In genomic region chr7:26245150-26245549, GRCh38 we compare ENCODE assay signal across 29 cellular contexts.
"Had no signal": no experiment of that assay in that cellular context is flagged by ENCODE, and none has a peak within 500 bp of the region (broad histone marks: within the 10 kb centered on the region; RNA-seq: fewer than 3 reads in every experiment).

No MANE protein-coding gene starts in this region.

- H3K4me1 Mint-ChIP-seq: neural crest cell; stimulated activated effector memory CD8-positive, alpha-beta T cell treated with anti-CD3 and anti-CD28 coated beads, Interleukin-12 subunit alpha, Interleukin-12 subunit beta, amount 100 ng/mL, for 72 hours; stimulated activated naive B cell treated with anti-CD40 and anti-IgM and Interleukin-4, amounts not matched to agents 10 μg/mL and 1 μg/mL and 100 μg/mL, for 72 hours had no signal

- H3K27ac Mint-ChIP-seq: naive thymus-derived CD8-positive, alpha-beta T cell; natural killer cell treated with Interleukin-12 subunit alpha and Interleukin-12 subunit beta and Interleukin-15 and Interleukin-18, amount 100 ng/mL, for 72 hours; nephron progenitor cell; progenitor cell of endocrine pancreas; stimulated activated effector memory CD8-positive, alpha-beta T cell treated with anti-CD3 and anti-CD28 coated beads, Interleukin-12 subunit alpha, Interleukin-12 subunit beta, amount 100 ng/mL, for 72 hours; stimulated activated naive B cell treated with anti-CD40 and anti-IgM and Interleukin-4, amounts not matched to agents 10 μg/mL and 1 μg/mL and 100 μg/mL, for 72 hours; stimulated activated naive CD8-positive, alpha-beta T cell treated with anti-CD3 and anti-CD28 coated beads, Interleukin-15, Interleukin-2, amounts not matched to agents 100 ng/mL and 50 ng/mL, for 24 hours; type B pancreatic cell had no signal

- H3K9ac ChIP-seq: parathyroid adenoma had no signal

- H3K27ac ChIP-seq: neutrophil, ovary, parathyroid adenoma, psoas muscle, right lobe of liver, sigmoid colon, stomach, tibial artery, transverse colon, upper lobe of right lung, uterus had no signal

- H3K4me3 ChIP-seq: ovary, psoas muscle, right lobe of liver, sigmoid colon, stomach, tibial artery, transverse colon, upper lobe of right lung, uterus had no signal

- H3K79me2 ChIP-seq: parathyroid adenoma had no signal

- H3K9me3 ChIP-seq: neutrophil, ovary, psoas muscle, right lobe of liver, sigmoid colon, stomach, tibial artery, transverse colon, upper lobe of right lung, uterus had no signal

- H3K27me3 Mint-ChIP-seq: natural killer cell treated with Interleukin-12 subunit alpha and Interleukin-12 subunit beta and Interleukin-15 and Interleukin-18, amount 100 ng/mL, for 72 hours; progenitor cell of endocrine pancreas; stimulated activated naive B cell treated with anti-CD40 and anti-IgM and Interleukin-4, amounts not matched to agents 10 μg/mL and 1 μg/mL and 100 μg/mL, for 72 hours; stimulated activated naive CD8-positive, alpha-beta T cell treated with anti-CD3 and anti-CD28 coated beads, Interleukin-15, Interleukin-2, amounts not matched to agents 100 ng/mL and 50 ng/mL, for 24 hours; type B pancreatic cell had no signal

- H3K9me3 Mint-ChIP-seq: naive thymus-derived CD8-positive, alpha-beta T cell; natural killer cell treated with Interleukin-12 subunit alpha and Interleukin-12 subunit beta and Interleukin-15 and Interleukin-18, amount 100 ng/mL, for 72 hours; nephron progenitor cell; neural crest cell; stimulated activated effector memory CD8-positive, alpha-beta T cell treated with anti-CD3 and anti-CD28 coated beads, Interleukin-12 subunit alpha, Interleukin-12 subunit beta, amount 100 ng/mL, for 72 hours; stimulated activated naive B cell treated with anti-CD40 and anti-IgM and Interleukin-4, amounts not matched to agents 10 μg/mL and 1 μg/mL and 100 μg/mL, for 72 hours; stimulated activated naive CD8-positive, alpha-beta T cell treated with anti-CD3 and anti-CD28 coated beads, Interleukin-15, Interleukin-2, amounts not matched to agents 100 ng/mL and 50 ng/mL, for 24 hours; type B pancreatic cell had no signal

- H3K36me3 ChIP-seq: neutrophil, ovary, right lobe of liver, sigmoid colon, stomach, tibial artery, transverse colon, upper lobe of right lung, uterus had no signal

- FAIRE-seq: small intestine had no signal

- H2AFZ ChIP-seq: parathyroid adenoma had no signal

- H3K36me3 Mint-ChIP-seq: naive thymus-derived CD8-positive, alpha-beta T cell; natural killer cell treated with Interleukin-12 subunit alpha and Interleukin-12 subunit beta and Interleukin-15 and Interleukin-18, amount 100 ng/mL, for 72 hours; stimulated activated effector memory CD8-positive, alpha-beta T cell treated with anti-CD3 and anti-CD28 coated beads, Interleukin-12 subunit alpha, Interleukin-12 subunit beta, amount 100 ng/mL, for 72 hours; stimulated activated naive B cell treated with anti-CD40 and anti-IgM and Interleukin-4, amounts not matched to agents 10 μg/mL and 1 μg/mL and 100 μg/mL, for 72 hours; type B pancreatic cell had no signal

- H3K4me1 ChIP-seq: parathyroid adenoma, psoas muscle, right lobe of liver, sigmoid colon, stomach, tibial artery, transverse colon, upper lobe of right lung, uterus had no signal

- H3K4me3 Mint-ChIP-seq: naive thymus-derived CD8-positive, alpha-beta T cell; natural killer cell treated with Interleukin-12 subunit alpha and Interleukin-12 subunit beta and Interleukin-15 and Interleukin-18, amount 100 ng/mL, for 72 hours; nephron progenitor cell; neural crest cell; stimulated activated effector memory CD8-positive, alpha-beta T cell treated with anti-CD3 and anti-CD28 coated beads, Interleukin-12 subunit alpha, Interleukin-12 subunit beta, amount 100 ng/mL, for 72 hours; stimulated activated naive B cell treated with anti-CD40 and anti-IgM and Interleukin-4, amounts not matched to agents 10 μg/mL and 1 μg/mL and 100 μg/mL, for 72 hours; stimulated activated naive CD8-positive, alpha-beta T cell treated with anti-CD3 and anti-CD28 coated beads, Interleukin-15, Interleukin-2, amounts not matched to agents 100 ng/mL and 50 ng/mL, for 24 hours; type B pancreatic cell had no signal

- ATAC-seq: naive thymus-derived CD8-positive, alpha-beta T cell; natural killer cell treated with Interleukin-12 subunit alpha and Interleukin-12 subunit beta and Interleukin-15 and Interleukin-18, amount 100 ng/mL, for 72 hours; psoas muscle; right cardiac atrium; right lobe of liver; stimulated activated effector memory CD8-positive, alpha-beta T cell treated with anti-CD3 and anti-CD28 coated beads, Interleukin-12 subunit alpha, Interleukin-12 subunit beta, amount 100 ng/mL, for 72 hours; stimulated activated naive B cell treated with anti-CD40 and anti-IgM and Interleukin-4, amounts not matched to agents 10 μg/mL and 1 μg/mL and 100 μg/mL, for 72 hours; upper lobe of right lung had no signal

- DNase-seq: naive thymus-derived CD8-positive, alpha-beta T cell; nephron progenitor cell; nucleus accumbens; ovary; posterior cingulate gyrus; psoas muscle; right cardiac atrium; right lobe of liver; sigmoid colon; small intestine; stimulated activated CD4-positive, alpha-beta T cell treated with anti-CD3 and anti-CD28 coated beads, Interleukin-15, amount 100 ng/mL, for 24 hours; stimulated activated CD4-positive, alpha-beta T cell treated with anti-CD3 and anti-CD28 coated beads, Interleukin-2, amount 100 ng/mL, for 24 hours; stimulated activated CD4-positive, alpha-beta T cell treated with anti-CD3 and anti-CD28 coated beads, Interleukin-2, amount 100 ng/mL, for 48 hours; stimulated activated CD4-positive, alpha-beta T cell treated with anti-CD3 and anti-CD28 coated beads, Interleukin-4, amount 100 ng/mL, for 24 hours; stimulated activated naive B cell treated with anti-CD40 and anti-IgM and Interleukin-4, amounts not matched to agents 10 μg/mL and 1 μg/mL and 100 μg/mL, for 72 hours; stimulated activated naive CD4-positive, alpha-beta T cell treated with Interleukin-2 at 50 U/mL for 16 hours; stomach; tibial artery; transverse colon; upper lobe of right lung; uterus had no signal

- H3K27me3 ChIP-seq: neutrophil, ovary, right lobe of liver, sigmoid colon, transverse colon, upper lobe of right lung, uterus had no signal
